1 cellular context compared by ENCODE assay signal in genomic region chr5:132227485-132228240, GRCh38.
TF ChIP-seq lines count a peak whose summit lies in the region.

TSS of gene P4HA2 (minus strand) at chr5:132227853. CDS start at chr5:132218626, 9,227 bp downstream.

TF ChIP-seq in HepG2, 621 proteins besides CTCF, POLR2A, EP300 and RAD21 (continued from another document and continues in another):
- TF ChIP-seq ZNF281 (CRISPR knock-in tag; IDR thresholded peaks at IDR 0.05; ENCODE audit: borderline replicate concordance), result no peak
- TF ChIP-seq RBM22 (optimal IDR thresholded peaks at IDR 0.05; ENCODE audit: low read length), result no peak
- no peak for TF ChIP-seq MLLT10 (CRISPR knock-in tag; IDR thresholded peaks at IDR 0.05)
- TF ChIP-seq SIX1 (CRISPR knock-in tag; IDR thresholded peaks at IDR 0.05; ENCODE audit: borderline replicate concordance), result no peak
- TF ChIP-seq TBL1XR1 (IDR thresholded peaks at IDR 0.05; ENCODE audit: borderline replicate concordance, low read length, partially characterized antibody), result no peak
- no peak for TF ChIP-seq CREM (IDR thresholded peaks at IDR 0.05)
- no peak for TF ChIP-seq CREM (CRISPR knock-in tag; IDR thresholded peaks at IDR 0.05)
- TF ChIP-seq CBX2 (IDR thresholded peaks at IDR 0.05; ENCODE audit: low read depth, low read length), result no peak
- no peak for TF ChIP-seq CBX2 (CRISPR knock-in tag; IDR thresholded peaks at IDR 0.05; ENCODE audit: low read depth)
- TF ChIP-seq ZNF567 (CRISPR knock-in tag; IDR thresholded peaks at IDR 0.05; ENCODE audit: borderline replicate concordance), result no peak; the same call in 1 of the 2 replicates
- no peak for TF ChIP-seq DR1 (CRISPR knock-in tag; IDR thresholded peaks at IDR 0.05)
- TF ChIP-seq MYC (CRISPR knock-in tag; IDR thresholded peaks at IDR 0.05; ENCODE audit: borderline replicate concordance), result peak; percentile 66; the same call in 1 of the 2 replicates
- no peak for TF ChIP-seq ZNF501 (CRISPR knock-in tag; IDR thresholded peaks at IDR 0.05)
- no peak for TF ChIP-seq CAMTA2 (CRISPR knock-in tag; IDR thresholded peaks at IDR 0.05; ENCODE audit: borderline replicate concordance)
- TF ChIP-seq, protein P1, sequence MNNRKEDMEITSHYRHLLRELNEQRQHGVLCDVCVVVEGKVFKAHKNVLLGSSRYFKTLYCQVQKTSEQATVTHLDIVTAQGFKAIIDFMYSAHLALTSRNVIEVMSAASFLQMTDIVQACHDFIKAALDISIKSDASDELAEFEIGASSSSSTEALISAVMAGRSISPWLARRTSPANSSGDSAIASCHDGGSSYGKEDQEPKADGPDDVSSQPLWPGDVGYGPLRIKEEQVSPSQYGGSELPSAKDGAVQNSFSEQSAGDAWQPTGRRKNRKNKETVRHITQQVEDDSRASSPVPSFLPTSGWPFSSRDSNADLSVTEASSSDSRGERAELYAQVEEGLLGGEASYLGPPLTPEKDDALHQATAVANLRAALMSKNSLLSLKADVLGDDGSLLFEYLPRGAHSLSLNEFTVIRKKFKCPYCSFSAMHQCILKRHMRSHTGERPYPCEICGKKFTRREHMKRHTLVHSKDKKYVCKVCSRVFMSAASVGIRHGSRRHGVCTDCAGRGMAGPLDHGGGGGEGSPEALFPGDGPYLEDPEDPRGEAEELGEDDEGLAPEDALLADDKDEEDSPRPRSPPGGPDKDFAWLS (CRISPR knock-in tag; IDR thresholded peaks at IDR 0.05; ENCODE audit: borderline replicate concordance), result peak; percentile 80; the same call in 1 of the 2 replicates
- TF ChIP-seq CHCHD3 (CRISPR knock-in tag; IDR thresholded peaks at IDR 0.05), result 0 out of 2 replicates have a peak, but pooled peaks have one; percentile 47
- no peak for TF ChIP-seq MZF1 (CRISPR knock-in tag; IDR thresholded peaks at IDR 0.05; ENCODE audit: borderline replicate concordance)
- peak; percentile 74 for TF ChIP-seq HNRNPK (IDR thresholded peaks at IDR 0.05; ENCODE audit: low read depth, low read length, poor library complexity, severe bottlenecking)
- peak; percentile 88; the same call in 1 of the 2 replicates for TF ChIP-seq ZNF446 (CRISPR knock-in tag; IDR thresholded peaks at IDR 0.05)
- no peak for TF ChIP-seq RAD51 (IDR thresholded peaks at IDR 0.05; ENCODE audit: borderline replicate concordance)
- TF ChIP-seq, protein P2, sequence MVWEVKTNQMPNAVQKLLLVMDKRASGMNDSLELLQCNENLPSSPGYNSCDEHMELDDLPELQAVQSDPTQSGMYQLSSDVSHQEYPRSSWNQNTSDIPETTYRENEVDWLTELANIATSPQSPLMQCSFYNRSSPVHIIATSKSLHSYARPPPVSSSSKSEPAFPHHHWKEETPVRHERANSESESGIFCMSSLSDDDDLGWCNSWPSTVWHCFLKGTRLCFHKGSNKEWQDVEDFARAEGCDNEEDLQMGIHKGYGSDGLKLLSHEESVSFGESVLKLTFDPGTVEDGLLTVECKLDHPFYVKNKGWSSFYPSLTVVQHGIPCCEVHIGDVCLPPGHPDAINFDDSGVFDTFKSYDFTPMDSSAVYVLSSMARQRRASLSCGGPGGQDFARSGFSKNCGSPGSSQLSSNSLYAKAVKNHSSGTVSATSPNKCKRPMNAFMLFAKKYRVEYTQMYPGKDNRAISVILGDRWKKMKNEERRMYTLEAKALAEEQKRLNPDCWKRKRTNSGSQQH (CRISPR knock-in tag; IDR thresholded peaks at IDR 0.05; ENCODE audit: low read depth), result no peak
- no peak for TF ChIP-seq HNRNPH1 (optimal IDR thresholded peaks at IDR 0.05; ENCODE audit: low read depth, low read length)
- TF ChIP-seq ZNF543 (CRISPR knock-in tag; IDR thresholded peaks at IDR 0.05), result 0 out of 2 replicates have a peak, but pooled peaks have one; percentile 46
- TF ChIP-seq NPAS2 (CRISPR knock-in tag; IDR thresholded peaks at IDR 0.05; ENCODE audit: borderline replicate concordance), result no peak
- TF ChIP-seq SRY (CRISPR knock-in tag; IDR thresholded peaks at IDR 0.05), result peak; percentile 84; the same call in 1 of the 2 replicates
- TF ChIP-seq TCF12 (IDR thresholded peaks at IDR 0.05), result no peak
- TF ChIP-seq TCF12 (CRISPR knock-in tag; IDR thresholded peaks at IDR 0.05), result 0 out of 2 replicates have a peak, but pooled peaks have one; percentile 14
- no peak for TF ChIP-seq MBNL3 (CRISPR knock-in tag; conservative IDR thresholded peaks at IDR 0.05)
- TF ChIP-seq CBX5 (CRISPR knock-in tag; IDR thresholded peaks at IDR 0.05; ENCODE audit: borderline replicate concordance), result no peak
- TF ChIP-seq NR2F6 (IDR thresholded peaks at IDR 0.05), result no peak
- TF ChIP-seq NR2F6 (CRISPR knock-in tag; IDR thresholded peaks at IDR 0.05), result no peak
- no peak for TF ChIP-seq KAT7 (CRISPR knock-in tag; IDR thresholded peaks at IDR 0.05; ENCODE audit: borderline replicate concordance)
- TF ChIP-seq SCMH1 (CRISPR knock-in tag; IDR thresholded peaks at IDR 0.05; ENCODE audit: borderline replicate concordance), result no peak
- TF ChIP-seq CHD4 (IDR thresholded peaks at IDR 0.05; ENCODE audit: borderline replicate concordance, low read length), result no peak
- TF ChIP-seq ZMAT3 (CRISPR knock-in tag; conservative IDR thresholded peaks at IDR 0.05), result 0 out of 2 replicates have a peak, but pooled peaks have one; percentile 23
- TF ChIP-seq RORA (CRISPR knock-in tag; IDR thresholded peaks at IDR 0.05), result no peak
- TF ChIP-seq EED (CRISPR knock-in tag; IDR thresholded peaks at IDR 0.05), result peak; percentile 56; the same call in 1 of the 2 replicates
- no peak for TF ChIP-seq HMG20B (CRISPR knock-in tag; conservative IDR thresholded peaks at IDR 0.05)
- TF ChIP-seq, protein P3, sequence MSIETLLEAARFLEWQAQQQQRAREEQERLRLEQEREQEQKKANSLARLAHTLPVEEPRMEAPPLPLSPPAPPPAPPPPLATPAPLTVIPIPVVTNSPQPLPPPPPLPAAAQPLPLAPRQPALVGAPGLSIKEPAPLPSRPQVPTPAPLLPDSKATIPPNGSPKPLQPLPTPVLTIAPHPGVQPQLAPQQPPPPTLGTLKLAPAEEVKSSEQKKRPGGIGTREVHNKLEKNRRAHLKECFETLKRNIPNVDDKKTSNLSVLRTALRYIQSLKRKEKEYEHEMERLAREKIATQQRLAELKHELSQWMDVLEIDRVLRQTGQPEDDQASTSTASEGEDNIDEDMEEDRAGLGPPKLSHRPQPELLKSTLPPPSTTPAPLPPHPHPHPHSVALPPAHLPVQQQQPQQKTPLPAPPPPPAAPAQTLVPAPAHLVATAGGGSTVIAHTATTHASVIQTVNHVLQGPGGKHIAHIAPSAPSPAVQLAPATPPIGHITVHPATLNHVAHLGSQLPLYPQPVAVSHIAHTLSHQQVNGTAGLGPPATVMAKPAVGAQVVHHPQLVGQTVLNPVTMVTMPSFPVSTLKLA (IDR thresholded peaks at IDR 0.05), result no peak
- no peak; the same call in 1 of the 2 replicates for TF ChIP-seq ZNF891 (CRISPR knock-in tag; IDR thresholded peaks at IDR 0.05)
- TF ChIP-seq RERE (CRISPR knock-in tag; IDR thresholded peaks at IDR 0.05; ENCODE audit: low read depth), result no peak
- TF ChIP-seq, protein P4, sequence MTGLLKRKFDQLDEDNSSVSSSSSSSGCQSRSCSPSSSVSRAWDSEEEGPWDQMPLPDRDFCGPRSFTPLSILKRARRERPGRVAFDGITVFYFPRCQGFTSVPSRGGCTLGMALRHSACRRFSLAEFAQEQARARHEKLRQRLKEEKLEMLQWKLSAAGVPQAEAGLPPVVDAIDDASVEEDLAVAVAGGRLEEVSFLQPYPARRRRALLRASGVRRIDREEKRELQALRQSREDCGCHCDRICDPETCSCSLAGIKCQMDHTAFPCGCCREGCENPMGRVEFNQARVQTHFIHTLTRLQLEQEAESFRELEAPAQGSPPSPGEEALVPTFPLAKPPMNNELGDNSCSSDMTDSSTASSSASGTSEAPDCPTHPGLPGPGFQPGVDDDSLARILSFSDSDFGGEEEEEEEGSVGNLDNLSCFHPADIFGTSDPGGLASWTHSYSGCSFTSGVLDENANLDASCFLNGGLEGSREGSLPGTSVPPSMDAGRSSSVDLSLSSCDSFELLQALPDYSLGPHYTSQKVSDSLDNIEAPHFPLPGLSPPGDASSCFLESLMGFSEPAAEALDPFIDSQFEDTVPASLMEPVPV (CRISPR knock-in tag; IDR thresholded peaks at IDR 0.05), result peak; percentile 66; the same call in 1 of the 2 replicates
- TF ChIP-seq ZFP62 (CRISPR knock-in tag; IDR thresholded peaks at IDR 0.05), result no peak
- TF ChIP-seq, protein P5, sequence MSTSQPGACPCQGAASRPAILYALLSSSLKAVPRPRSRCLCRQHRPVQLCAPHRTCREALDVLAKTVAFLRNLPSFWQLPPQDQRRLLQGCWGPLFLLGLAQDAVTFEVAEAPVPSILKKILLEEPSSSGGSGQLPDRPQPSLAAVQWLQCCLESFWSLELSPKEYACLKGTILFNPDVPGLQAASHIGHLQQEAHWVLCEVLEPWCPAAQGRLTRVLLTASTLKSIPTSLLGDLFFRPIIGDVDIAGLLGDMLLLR (CRISPR knock-in tag; IDR thresholded peaks at IDR 0.05), result peak; percentile 24; the same call in 1 of the 2 replicates
- TF ChIP-seq, protein P6, sequence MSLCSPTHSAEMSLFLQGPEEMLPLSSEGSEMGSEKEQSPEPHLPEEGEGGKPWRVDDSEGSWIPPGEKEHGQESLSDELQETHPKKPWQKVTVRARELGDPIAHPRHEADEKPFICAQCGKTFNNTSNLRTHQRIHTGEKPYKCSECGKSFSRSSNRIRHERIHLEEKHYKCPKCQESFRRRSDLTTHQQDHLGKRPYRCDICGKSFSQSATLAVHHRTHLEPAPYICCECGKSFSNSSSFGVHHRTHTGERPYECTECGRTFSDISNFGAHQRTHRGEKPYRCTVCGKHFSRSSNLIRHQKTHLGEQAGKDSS (CRISPR knock-in tag; IDR thresholded peaks at IDR 0.05; ENCODE audit: borderline replicate concordance, low read depth), result peak; percentile 78; the same call in 1 of the 2 replicates
- peak; percentile 86 for TF ChIP-seq HNRNPLL (IDR thresholded peaks at IDR 0.05; ENCODE audit: low read depth, low read length, poor library complexity, severe bottlenecking)
